In the genomic region with DNA sequence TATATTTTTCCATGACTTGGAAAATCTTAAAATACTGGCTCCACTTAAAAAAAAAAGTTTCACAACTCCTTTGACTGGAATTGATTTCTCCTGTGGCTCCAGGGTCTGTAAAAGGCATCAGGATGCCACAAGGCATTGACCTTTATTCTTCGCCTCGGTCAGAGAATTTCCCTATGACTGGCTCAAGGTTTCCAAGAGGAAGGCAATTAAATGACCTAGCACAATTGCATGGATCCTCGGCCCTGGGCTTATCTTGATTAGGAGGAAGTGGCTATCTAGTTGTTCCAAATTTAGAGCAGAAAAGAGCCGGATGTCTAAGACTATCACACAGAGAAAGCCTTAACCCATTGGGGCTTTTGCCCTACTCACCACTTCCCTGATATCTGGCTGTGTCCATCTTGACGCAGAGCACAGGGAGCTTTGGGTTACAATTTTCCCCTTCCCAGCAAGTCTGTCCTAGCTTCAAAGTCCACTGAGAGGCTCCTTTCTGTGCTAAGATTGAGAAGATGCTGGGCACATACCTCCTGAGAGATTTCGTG, we compare ENCODE assay signal across 2 cellular contexts.
A peak's percentile ranks its signal among the peaks of the same experiment; 100 is the strongest.
TF ChIP-seq lines count a peak whose summit lies in the region.

No MANE protein-coding gene starts in this region.

TF ChIP-seq in liver, 16 proteins besides CTCF, POLR2A, EP300 and RAD21 (continued from another document):
- TF ChIP-seq MAX (IDR thresholded peaks at IDR 0.05) = no peak
- peak; percentile 85 for TF ChIP-seq NR2F2 (IDR thresholded peaks at IDR 0.05)

TF ChIP-seq in HepG2, 621 proteins besides CTCF, POLR2A, EP300 and RAD21:
- TF ChIP-seq ZNF770 (CRISPR knock-in tag; IDR thresholded peaks at IDR 0.05) = no peak
- TF ChIP-seq MTF1 (CRISPR knock-in tag; IDR thresholded peaks at IDR 0.05) = no peak
- TF ChIP-seq SIN3A (IDR thresholded peaks at IDR 0.05; ENCODE audit: borderline replicate concordance, low read depth, low read length) = no peak
- TF ChIP-seq, protein P1, sequence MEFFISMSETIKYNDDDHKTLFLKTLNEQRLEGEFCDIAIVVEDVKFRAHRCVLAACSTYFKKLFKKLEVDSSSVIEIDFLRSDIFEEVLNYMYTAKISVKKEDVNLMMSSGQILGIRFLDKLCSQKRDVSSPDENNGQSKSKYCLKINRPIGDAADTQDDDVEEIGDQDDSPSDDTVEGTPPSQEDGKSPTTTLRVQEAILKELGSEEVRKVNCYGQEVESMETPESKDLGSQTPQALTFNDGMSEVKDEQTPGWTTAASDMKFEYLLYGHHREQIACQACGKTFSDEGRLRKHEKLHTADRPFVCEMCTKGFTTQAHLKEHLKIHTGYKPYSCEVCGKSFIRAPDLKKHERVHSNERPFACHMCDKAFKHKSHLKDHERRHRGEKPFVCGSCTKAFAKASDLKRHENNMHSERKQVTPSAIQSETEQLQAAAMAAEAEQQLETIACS (CRISPR knock-in tag; IDR thresholded peaks at IDR 0.05) = no peak
- no peak for TF ChIP-seq ZNF512 (CRISPR knock-in tag; IDR thresholded peaks at IDR 0.05)
- TF ChIP-seq ZNF790 (CRISPR knock-in tag; IDR thresholded peaks at IDR 0.05; ENCODE audit: borderline replicate concordance) = no peak
- TF ChIP-seq, protein P2, sequence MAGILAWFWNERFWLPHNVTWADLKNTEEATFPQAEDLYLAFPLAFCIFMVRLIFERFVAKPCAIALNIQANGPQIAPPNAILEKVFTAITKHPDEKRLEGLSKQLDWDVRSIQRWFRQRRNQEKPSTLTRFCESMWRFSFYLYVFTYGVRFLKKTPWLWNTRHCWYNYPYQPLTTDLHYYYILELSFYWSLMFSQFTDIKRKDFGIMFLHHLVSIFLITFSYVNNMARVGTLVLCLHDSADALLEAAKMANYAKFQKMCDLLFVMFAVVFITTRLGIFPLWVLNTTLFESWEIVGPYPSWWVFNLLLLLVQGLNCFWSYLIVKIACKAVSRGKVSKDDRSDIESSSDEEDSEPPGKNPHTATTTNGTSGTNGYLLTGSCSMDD (CRISPR knock-in tag; IDR thresholded peaks at IDR 0.05) = no peak
- TF ChIP-seq ZNF484 (CRISPR knock-in tag; IDR thresholded peaks at IDR 0.05; ENCODE audit: borderline replicate concordance, low read depth) = no peak
TF ChIP-seq in HepG2: peak in this region for 0.
